ENCODE assay signal across 18 cellular contexts in the genomic region with DNA sequence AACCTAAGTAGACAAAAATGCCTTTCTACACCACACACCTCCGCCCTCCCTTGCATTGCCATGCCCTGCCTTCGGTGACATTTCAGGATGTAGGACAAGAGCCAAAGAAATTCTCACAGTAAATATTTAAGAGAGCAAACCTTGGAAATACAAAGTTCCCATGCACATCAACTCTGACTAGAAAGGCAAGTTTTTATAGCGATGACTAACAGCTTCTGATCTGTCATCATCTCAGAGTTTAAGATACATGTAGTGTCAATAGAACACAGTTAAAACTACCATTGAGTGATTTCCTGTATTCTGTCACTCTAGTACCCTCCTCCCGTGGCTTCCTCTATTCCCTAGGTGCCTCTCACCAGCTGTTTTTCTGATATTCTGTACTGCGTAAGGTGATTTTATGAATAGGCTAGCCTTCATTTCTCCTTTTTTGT. TPM values are rescaled to one million over a fixed set of nuclear protein-coding genes. Genes with fewer than 3 reads are reported as not detected.
DNase-seq lines count a peak whose midpoint lies in the region; ATAC-seq, FAIRE-seq and TF ChIP-seq lines count a peak whose summit lies in the region.
"Had no signal": no experiment of that assay in that cellular context is flagged by ENCODE, and none has a peak within 500 bp of the region (broad histone marks: within the 10 kb centered on the region; RNA-seq: fewer than 3 reads in every experiment).

No MANE protein-coding gene starts in this region.

- BruUV-seq in A673 (replicated peaks; lab: Mats Ljungman, UMichigan) = no TSS peak

- peak; percentile 31 for DNase-seq in A673 (ENCODE audit: low spot score)
- no peak for DNase-seq in H54 (ENCODE audit: insufficient read length, low spot score)
- peak; percentile 7 for DNase-seq in M059J (ENCODE audit: low read depth)
- peak; percentile 37 to 50 for DNase-seq in foreskin keratinocyte
- DNase-seq in iPS-NIHi11 (ENCODE audit: low spot score) = no peak
- no peak for DNase-seq in kidney
- DNase-seq: activated CD8-positive, alpha-beta memory T cell treated with anti-CD3 and anti-CD28 coated beads for 24 hours; amniotic stem cell; cerebellar nuclear complex; H9; islet precursor cell; NCI-H345; SK-N-SH; stimulated activated CD4-positive, alpha-beta T cell treated with anti-CD3 and anti-CD28 coated beads, Interleukin-4, amount 100 ng/mL, for 24 hours; trophoblast cell had no signal

- no peak for TF ChIP-seq CTCF in A673 (conservative IDR thresholded peaks at IDR 0.05; ENCODE audit: low read depth, low read length)
- TF ChIP-seq CTCF in foreskin keratinocyte (conservative IDR thresholded peaks at IDR 0.05) = no peak
- TF ChIP-seq CTCF in kidney (IDR thresholded peaks at IDR 0.05; ENCODE audit: borderline replicate concordance, extremely low read depth, insufficient read depth) = no peak

- ATAC-seq in foreskin keratinocyte (peak; percentile 95), GM21576 (IDR thresholded peaks at IDR 0.05; ENCODE audit: unreplicated experiment) (no peak), HG02623 (IDR thresholded peaks at IDR 0.05; ENCODE audit: unreplicated experiment) (no peak)

- intact Hi-C loops in A673 (cut with micrococcal nuclease; ENCODE audit: unreplicated experiment) (no loop called here), kidney (cut with DNase I) (no loop called here)

- POLR2A ChIA-PET in A673 (lab: Charles Lee; ENCODE audit: low non-redundant PET) = no interaction called here

- H3K4me3 ChIP-seq in A673 (ENCODE audit: low read depth, low read length, poor library complexity, severe bottlenecking) (no peak overlapping the region), kidney (ENCODE audit: low read length in 2 of 2) (no peak overlapping the region)

- FAIRE-seq in H54 (lab: Jason Lieb, UNC) (peak; percentile 84), kidney (lab: Jason Lieb, UNC) (no peak)

- no peak for TF ChIP-seq POLR2A in H54 (IDR thresholded peaks at IDR 0.05; ENCODE audit: low read depth, low read length)

- H3K9me3 ChIP-seq in A673 (ENCODE audit: low read depth, low read length, poor library complexity, severe bottlenecking) (no peaks in the 10 kb centered on the region), kidney (ENCODE audit: control insufficient read depth in 1 of 2, low read length in 2 of 2) (no peaks in the 10 kb centered on the region)
- H3K9me3 ChIP-seq: SK-N-SH had no signal

- H3K9ac ChIP-seq in kidney (ENCODE audit: low read length in 2 of 2) = no peak overlapping the region
- H3K9ac ChIP-seq: SK-N-SH had no signal

- H3K27ac ChIP-seq in A673 (ENCODE audit: low read depth, low read length, poor library complexity, severe bottlenecking) (no peak overlapping the region), foreskin keratinocyte (no peak overlapping the region), kidney (ENCODE audit: low read depth in 2 of 2, low read length in 2 of 2) (no peak overlapping the region)

- H3K36me3 ChIP-seq in A673 (ENCODE audit: insufficient read depth, low read length, poor library complexity, severe bottlenecking) (no peaks in the 10 kb centered on the region), kidney (ENCODE audit: control insufficient read depth in 1 of 2, insufficient read depth in 2 of 2, low read length in 2 of 2) (peaks cover 0 to 3% of the 10 kb centered on the region in 2 donors)

- CTCF ChIA-PET in A673 (lab: Charles Lee) = no interaction called here

- H3K27me3 ChIP-seq in A673 (replicated peaks; ENCODE audit: insufficient read depth, low read depth, low read length, poor library complexity) (no peaks in the 10 kb centered on the region), foreskin keratinocyte (no peaks in the 10 kb centered on the region)

- H3K4me1 ChIP-seq in A673 (ENCODE audit: insufficient read depth, low read length, poor library complexity, severe bottlenecking) = no peaks in the 10 kb centered on the region
- peaks cover 4% of the 10 kb centered on the region for H3K4me1 ChIP-seq in foreskin keratinocyte
- no peaks in the 10 kb centered on the region for H3K4me1 ChIP-seq in kidney (ENCODE audit: control insufficient read depth in 1 of 2, insufficient read depth in 1 of 2, low read depth in 1 of 2, low read length in 2 of 2)

RNA-seq across cellular contexts. Expression of a gene that starts 20.7 kb away (rescaled TPM):
- total RNA-seq in A673 (2021) (2.9 and 3.0 TPM in 2 replicates), foreskin keratinocyte (7.6 and 21.9 TPM in 2 replicates), kidney (15.5 TPM)
- total RNA-seq in M059J (2014; rRNA removed; shearing (Covaris generic)) = 0.07 TPM in 1 of 2 replicates, not detected in the other
- polyA plus RNA-seq in foreskin keratinocyte (2.5 and 9.8 TPM in 2 replicates), kidney (ENCODE audit: insufficient read depth, low read depth, low replicate concordance) (91.1 TPM)
- total RNA-seq: mononuclear cell had no signal

Comparison
In these comparisons a context has a peak if more than half of its experiments do, and no peak if none do; other contexts are left out.
1. DNase-seq: peak in A673 (single experiment), M059J (single experiment) and foreskin keratinocyte (2 of 2); none in H54 (single experiment), iPS-NIHi11 (single experiment) and kidney (single experiment).